Comparison of ENCODE assay signal across 22 cellular contexts in genomic region chr2:231935815-231936214, GRCh38. TPM values are rescaled to one million over a fixed set of nuclear protein-coding genes. Genes with fewer than 3 reads are reported as not detected.
DNase-seq lines count a peak whose midpoint lies in the region; ATAC-seq, FAIRE-seq and TF ChIP-seq lines count a peak whose summit lies in the region.
"Had no signal": no experiment of that assay in that cellular context is flagged by ENCODE, and none has a peak within 500 bp of the region (broad histone marks: within the 10 kb centered on the region; RNA-seq: fewer than 3 reads in every experiment).

No MANE protein-coding gene starts in this region.

- H3K27ac Mint-ChIP-seq in GM23338 = no peak overlapping the region
- H3K27ac Mint-ChIP-seq in H9 = no peak overlapping the region
- H3K27ac Mint-ChIP-seq: CD4-positive, CD25-positive, alpha-beta regulatory T cell; CD8-positive, alpha-beta T cell; HFFc6 had no signal

- H3K9me3 Mint-ChIP-seq in GM23338 = no peaks in the 10 kb centered on the region
- H3K9me3 Mint-ChIP-seq in H9 = no peaks in the 10 kb centered on the region; a peak in 1 of 5 replicates
- H3K9me3 Mint-ChIP-seq: CD4-positive, CD25-positive, alpha-beta regulatory T cell; CD8-positive, alpha-beta T cell; HFFc6 had no signal

- H2AK5ac ChIP-seq in H9 (ENCODE audit: insufficient read length, low read length) = no peak overlapping the region

- H3K23me2 ChIP-seq in H9 (ENCODE audit: insufficient read length, low read depth, low read length, poor library complexity, severe bottlenecking) = no peaks in the 10 kb centered on the region

- H2BK120ac ChIP-seq in H9 (ENCODE audit: low read depth, low read length, poor library complexity, severe bottlenecking) = no peak overlapping the region

- no peak overlapping the region for H3K23ac ChIP-seq in H9 (ENCODE audit: insufficient read length, low read depth, low read length)

- no peaks in the 10 kb centered on the region for H3K4me1 Mint-ChIP-seq in GM23338
- H3K4me1 Mint-ChIP-seq in H9 = no peaks in the 10 kb centered on the region
- H3K4me1 Mint-ChIP-seq: CD4-positive, CD25-positive, alpha-beta regulatory T cell had no signal

- DNase-seq in GM23338 (ENCODE audit: low spot score) = no peak
- no peak for DNase-seq in K562 (ENCODE audit: extremely low read depth in 1 of 4, low spot score in 3 of 4)
- no peak for DNase-seq in H9
- DNase-seq: 8988T; ACHN; AML-193; BE2C; Caco-2; CD4-positive, CD25-positive, alpha-beta regulatory T cell; CD8-positive, alpha-beta T cell; DMS153; DND-41; HFFc6 had no signal

- H3K36me3 Mint-ChIP-seq in GM23338 (ENCODE audit: low read depth) = no peaks in the 10 kb centered on the region
- no peaks in the 10 kb centered on the region for H3K36me3 Mint-ChIP-seq in H9 (ENCODE audit: insufficient read depth in 1 of 3, low read depth in 3 of 3)
- H3K36me3 Mint-ChIP-seq: CD4-positive, CD25-positive, alpha-beta regulatory T cell; CD8-positive, alpha-beta T cell had no signal

- H3K4me1 ChIP-seq in BLaER1 (peaks cover 73% of the 10 kb centered on the region), GM23338 (ENCODE audit: insufficient read depth) (no peaks in the 10 kb centered on the region), K562 (replicated peaks in 1 of 2; ENCODE audit: control insufficient read depth in 2 of 2, insufficient read depth in 2 of 2, low read length in 2 of 2) (peaks cover 0 to 10% of the 10 kb centered on the region in 2 experiments; a peak in 2 of 5 replicates), H9 (ENCODE audit: insufficient read depth, low read length) (no peaks in the 10 kb centered on the region)
- H3K4me1 ChIP-seq: A549, Caco-2 had no signal

- H3K9me1 ChIP-seq in K562 (ENCODE audit: control insufficient read depth, insufficient read depth, low read length) = no peaks in the 10 kb centered on the region

- BruUV-seq in K562 (replicated peaks; lab: Mats Ljungman, UMichigan) = no TSS peak

- no peak overlapping the region for H3K9ac ChIP-seq in BLaER1
- H3K9ac ChIP-seq in K562 (ENCODE audit: insufficient read depth in 1 of 2, low read depth in 2 of 2, low read length in 2 of 2) = no peak overlapping the region
- no peak overlapping the region for H3K9ac ChIP-seq in H9 (ENCODE audit: extremely low read depth, insufficient read length, low read length)

- peaks cover 4% of the 10 kb centered on the region; the same call in 1 of the 2 replicates for H3K9me2 ChIP-seq in GM23338 (ENCODE audit: insufficient read depth)

- intact Hi-C loops in K562 (cut with micrococcal nuclease) = no loop called here

- H3K27me3 Mint-ChIP-seq in GM23338 (ENCODE audit: insufficient read depth, low read depth, poor library complexity) (peaks cover 5% of the 10 kb centered on the region), H9 (ENCODE audit: low read depth) (peaks cover 11% of the 10 kb centered on the region)

- no peaks in the 10 kb centered on the region for H3K27me3 ChIP-seq in BLaER1
- no peaks in the 10 kb centered on the region for H3K27me3 ChIP-seq in GM23338 (ENCODE audit: insufficient read depth)
- H3K27me3 ChIP-seq in K562 (ENCODE audit: control insufficient read depth in 2 of 2, insufficient read depth in 2 of 2, low read length in 2 of 2) = peaks cover 0 to 20% of the 10 kb centered on the region in 2 experiments; a peak in 3 of 5 replicates
- H3K27me3 ChIP-seq in H9 (ENCODE audit: insufficient read depth, low read length) = no peaks in the 10 kb centered on the region
- H3K27me3 ChIP-seq: BE2C had no signal

- H2AFZ ChIP-seq in GM23338 (peak overlapping the region; percentile 23; the same call in 1 of the 2 replicates), K562 (ENCODE audit: low read depth, low read length) (no peak overlapping the region), H9 (ENCODE audit: low read length) (no peak overlapping the region)

- H4K91ac ChIP-seq in H9 (ENCODE audit: insufficient read length, low read depth, low read length) = no peak overlapping the region

- no peak overlapping the region for H2BK5ac ChIP-seq in H9 (ENCODE audit: insufficient read length, low read length)

- no peak overlapping the region for H2BK20ac ChIP-seq in H9 (ENCODE audit: low read depth, low read length, poor library complexity, severe bottlenecking)

- H3K27ac ChIP-seq in BLaER1 = 0 out of 2 replicates have a peak overlapping the region, but pooled peaks have one; percentile 76
- H3K27ac ChIP-seq in GM23338 (ENCODE audit: low read depth) = no peak overlapping the region
- no peak overlapping the region for H3K27ac ChIP-seq in K562 (ENCODE audit: extremely low read depth, low read depth, low read length)
- no peak overlapping the region for H3K27ac ChIP-seq in H9 (ENCODE audit: insufficient read length, low read depth, low read length)
- H3K27ac ChIP-seq: A549, C4-2B had no signal

- H3K4me2 ChIP-seq in BLaER1 = peak overlapping the region; percentile 100
- H3K4me2 ChIP-seq in GM23338 = no peak overlapping the region
- H3K4me2 ChIP-seq in K562 (ENCODE audit: insufficient read depth, low read length) = no peak overlapping the region
- no peak overlapping the region for H3K4me2 ChIP-seq in H9 (ENCODE audit: insufficient read depth, insufficient read length, low read length)
- H3K4me2 ChIP-seq: A549 had no signal

- 0% methylated on average over 1 of the region's 1 CpG for WGBS in K562 (ENCODE audit: insufficient coverage, low coverage, missing lambda C conversion rate)
- WGBS in H9 (ENCODE audit: extremely low coverage, insufficient read length, low lambda C conversion rate) = no CpG with 5 or more reads among the region's 1 CpG

- no peak for FAIRE-seq in K562 (lab: Jason Lieb, UNC)
- FAIRE-seq: A549, G401.6, GM12892, H1 had no signal

- H4K5ac ChIP-seq in H9 (ENCODE audit: insufficient read length, low read depth, low read length) = no peak overlapping the region

- CTCF ChIA-PET in K562 (lab: Yijun Ruan, JAX; ENCODE audit: low intra/inter-chr PET ratio) = no interaction called here

- no peaks in the 10 kb centered on the region for H3K36me3 ChIP-seq in BLaER1
- H3K36me3 ChIP-seq in GM23338 (ENCODE audit: insufficient read depth) = no peaks in the 10 kb centered on the region
- no peaks in the 10 kb centered on the region for H3K36me3 ChIP-seq in K562 (ENCODE audit: control insufficient read depth, insufficient read depth, low read length)
- H3K36me3 ChIP-seq: BE2C had no signal

- H3K79me2 ChIP-seq in GM23338 (replicated peaks; ENCODE audit: insufficient read depth) = no peaks in the 10 kb centered on the region
- H3K79me2 ChIP-seq in K562 (ENCODE audit: control insufficient read depth, insufficient read depth, low read length) = no peaks in the 10 kb centered on the region
- H3K79me2 ChIP-seq in H9 (ENCODE audit: insufficient read depth, low read length) = no peaks in the 10 kb centered on the region

- no peak overlapping the region for H3K4me3 ChIP-seq in BLaER1
- no peak overlapping the region for H3K4me3 ChIP-seq in GM23338
- H3K4me3 ChIP-seq in K562 = no peak overlapping the region
- H3K4me3 ChIP-seq: A549 had no signal

- POLR2A ChIA-PET in K562 (lab: Yijun Ruan, JAX) = interaction anchor here (0.6 kb wide), 1 partner anchor 15 kb away, joined by 4 read pairs; no protein-coding TSS in a partner anchor

- no peak overlapping the region for H3K4ac ChIP-seq in H9 (ENCODE audit: low read depth, low read length)

- H3K56ac ChIP-seq in H9 (ENCODE audit: insufficient read length, low read depth, low read length) = no peak overlapping the region

- no peaks in the 10 kb centered on the region for H3F3A ChIP-seq in GM23338 (replicated peaks; ENCODE audit: low read depth)

- no peak overlapping the region for H3K4me3 Mint-ChIP-seq in GM23338
- no peak overlapping the region for H3K4me3 Mint-ChIP-seq in H9
- H3K4me3 Mint-ChIP-seq: CD4-positive, CD25-positive, alpha-beta regulatory T cell; CD8-positive, alpha-beta T cell; HFFc6 had no signal

- no peak for TF ChIP-seq RAD21 in K562 (CRISPR knock-in tag; conservative IDR thresholded peaks at IDR 0.05 in 1 of 2, IDR thresholded peaks at IDR 0.05 in 1 of 2)

- H4K20me1 ChIP-seq in BLaER1 (no peaks in the 10 kb centered on the region), GM23338 (replicated peaks; ENCODE audit: insufficient read depth) (no peaks in the 10 kb centered on the region), K562 (replicated peaks; ENCODE audit: control insufficient read depth, insufficient read depth, low read length) (0 out of 2 replicates have a peak, but pooled peaks cover under 1% of the 10 kb centered on the region), H9 (ENCODE audit: control insufficient read depth, insufficient read depth, insufficient read length) (no peaks in the 10 kb centered on the region)

- TF ChIP-seq CTCF in GM23338 (conservative IDR thresholded peaks at IDR 0.05; ENCODE audit: low read depth in 2 of 2) (no peak), K562 (IDR thresholded peaks at IDR 0.05 in 2 of 3, conservative IDR thresholded peaks at IDR 0.05 in 1 of 3; ENCODE audit: insufficient read depth in 2 of 3, low read depth in 1 of 3, low read length in 3 of 3) (no peak), H9 (conservative IDR thresholded peaks at IDR 0.05) (no peak)

- H3K18ac ChIP-seq in H9 (ENCODE audit: insufficient read length, low read depth, low read length) = no peak overlapping the region

- no peak for TF ChIP-seq EP300 in K562 (IDR thresholded peaks at IDR 0.05; ENCODE audit: low read length)

- no peak for TF ChIP-seq POLR2A in K562 (conservative IDR thresholded peaks at IDR 0.05)

- H3K9me3 ChIP-seq in BLaER1 = no peaks in the 10 kb centered on the region
- H3K9me3 ChIP-seq in K562 (replicated peaks; ENCODE audit: control insufficient read depth, insufficient read depth, low read depth, low read length) = no peaks in the 10 kb centered on the region
- H3K9me3 ChIP-seq in H9 (ENCODE audit: control insufficient read depth, low read depth, low read length) = no peaks in the 10 kb centered on the region
- H3K9me3 ChIP-seq: A549, BE2C, Caco-2 had no signal

- no peak overlapping the region for H2BK12ac ChIP-seq in H9 (ENCODE audit: insufficient read length, low read depth, low read length)

- ATAC-seq in GM23338 = no peak
- ATAC-seq in K562 = no peak
- no peak for ATAC-seq in GM18873 (IDR thresholded peaks at IDR 0.05; ENCODE audit: low FRiP score, unreplicated experiment)
- ATAC-seq in GM18519 (IDR thresholded peaks at IDR 0.05; ENCODE audit: low FRiP score, unreplicated experiment) = no peak
- ATAC-seq: CD8-positive, alpha-beta T cell; HCT116 had no signal

- no peaks in the 10 kb centered on the region for H3K79me1 ChIP-seq in H9 (ENCODE audit: insufficient read depth, low read depth, low read length, poor library complexity, severe bottlenecking)

- no peak overlapping the region for H4K8ac ChIP-seq in H9 (replicated peaks; ENCODE audit: insufficient read length, low read depth, low read length)

- no peak overlapping the region for H3K14ac ChIP-seq in H9 (ENCODE audit: insufficient read depth, low read length)

- in situ Hi-C loops in K562 (cut with MboI) = no loop called here

- no peak overlapping the region for H3T11ph ChIP-seq in H9 (ENCODE audit: low read length)

- H2BK15ac ChIP-seq in H9 (ENCODE audit: low read depth, low read length) = no peak overlapping the region

RNA-seq across cellular contexts. Expression of gene NPPC, which starts 9.6 kb away (rescaled TPM):
- total RNA-seq in GM23338 (2014; rRNA removed; shearing (Covaris generic)) = 0.43 and 2.2 TPM in 2 replicates
- 6.3 and 10.2 TPM in 2 replicates for polyA plus RNA-seq in GM23338 (2016; fragmentation: Nextera tagmentation; extraction: Ambion mirVana)
- not detected in 2 replicates for total RNA-seq in K562 (2011; cell fraction: chromatin; rRNA removed; ENCODE audit: low replicate concordance)
- total RNA-seq in K562 (2011; cell fraction: nucleolus; rRNA removed) = not detected in 2 replicates
- not detected in 2 replicates for total RNA-seq in K562 (2011; cell fraction: nucleoplasm; rRNA removed)
- total RNA-seq in K562 (2014; rRNA removed) = not detected in 2 replicates
- not detected in 2 replicates for total RNA-seq in K562 (2014; rRNA removed; fragmentation: Illumina TruSeq; extraction: Trizol)
- not detected in 2 replicates for total RNA-seq in K562 (2015; rRNA removed; fragmentation: Illumina TruSeq; extraction: Trizol)
- not detected in 2 replicates for total RNA-seq in K562 (2021)
- polyA plus RNA-seq in K562 (2011; rRNA removed) = not detected in 2 replicates
- not detected in 2 replicates for polyA plus RNA-seq in K562 (2011; cell fraction: cytosol; rRNA removed)
- polyA plus RNA-seq in K562 (2011; cell fraction: nucleus; rRNA removed) = not detected in 2 replicates
- not detected in 2 replicates for polyA plus RNA-seq in K562 (2012)
- polyA plus RNA-seq in K562 (2014; fragmentation: Illumina TruSeq; extraction: Trizol) = not detected in 2 replicates
- not detected for polyA plus RNA-seq in K562 (2014; fragmentation: Nextera tagmentation; extraction: Ambion mirVana)
- polyA plus RNA-seq in K562 (2014; rRNA removed) = not detected in 2 replicates
- polyA minus RNA-seq in K562 (2011; rRNA and poly(A)+ RNA removed) = not detected in 2 replicates
- polyA minus RNA-seq in K562 (2011; cell fraction: cytosol; rRNA and poly(A)+ RNA removed) = not detected in 2 replicates
- polyA minus RNA-seq in K562 (2011; cell fraction: nucleus; rRNA and poly(A)+ RNA removed) = not detected in 2 replicates
- total RNA-seq in H9 (2021) = 1.1 and 1.2 TPM in 2 replicates
- total RNA-seq: Caco-2; CD4-positive, CD25-positive, alpha-beta regulatory T cell; HFFc6 had no signal
- polyA plus RNA-seq: A549; CD4-positive, CD25-positive, alpha-beta regulatory T cell had no signal

RNA-seq across cellular contexts. Expression of gene DIS3L2, which starts 25.7 kb away (rescaled TPM):
- total RNA-seq in GM23338 (2014; rRNA removed; shearing (Covaris generic)) = 17.4 and 25.3 TPM in 2 replicates
- polyA plus RNA-seq in GM23338 (2016; fragmentation: Nextera tagmentation; extraction: Ambion mirVana) (15.0 and 15.2 TPM in 2 replicates), K562 (2011; rRNA removed) (4.2 and 5.8 TPM in 2 replicates), K562 (2014; fragmentation: Illumina TruSeq; extraction: Trizol) (11.8 and 13.4 TPM in 2 replicates), K562 (2014; fragmentation: Nextera tagmentation; extraction: Ambion mirVana) (1 to 10 TPM; 1.5 to 1.9 TPM), K562 (2014; rRNA removed) (10.4 and 11.0 TPM in 2 replicates)
- 50.9 and 73.3 TPM in 2 replicates for total RNA-seq in K562 (2011; cell fraction: chromatin; rRNA removed; ENCODE audit: low replicate concordance)
- total RNA-seq in K562 (2011; cell fraction: nucleolus; rRNA removed) = 20.0 and 25.8 TPM in 2 replicates
- 27.0 and 28.9 TPM in 2 replicates for total RNA-seq in K562 (2011; cell fraction: nucleoplasm; rRNA removed)
- total RNA-seq in K562 (2014; rRNA removed) (15.1 and 16.8 TPM in 2 replicates), K562 (2014; rRNA removed; fragmentation: Illumina TruSeq; extraction: Trizol) (11.2 and 12.5 TPM in 2 replicates), K562 (2015; rRNA removed; fragmentation: Illumina TruSeq; extraction: Trizol) (10.8 and 11.6 TPM in 2 replicates), K562 (2021) (17.3 and 19.2 TPM in 2 replicates), H9 (2021) (28.1 and 28.2 TPM in 2 replicates)
- polyA plus RNA-seq in K562 (2011; cell fraction: cytosol; rRNA removed) = 6.0 and 10.4 TPM in 2 replicates
- 25.1 and 33.5 TPM in 2 replicates for polyA plus RNA-seq in K562 (2011; cell fraction: nucleus; rRNA removed)
- 12.2 and 13.6 TPM in 2 replicates for polyA plus RNA-seq in K562 (2012)
- polyA minus RNA-seq in K562 (2011; rRNA and poly(A)+ RNA removed) = 7.0 and 8.4 TPM in 2 replicates
- 5.3 and 5.9 TPM in 2 replicates for polyA minus RNA-seq in K562 (2011; cell fraction: cytosol; rRNA and poly(A)+ RNA removed)
- 15.8 and 20.1 TPM in 2 replicates for polyA minus RNA-seq in K562 (2011; cell fraction: nucleus; rRNA and poly(A)+ RNA removed)
